8 cellular contexts compared by ENCODE assay signal in the genomic region with DNA sequence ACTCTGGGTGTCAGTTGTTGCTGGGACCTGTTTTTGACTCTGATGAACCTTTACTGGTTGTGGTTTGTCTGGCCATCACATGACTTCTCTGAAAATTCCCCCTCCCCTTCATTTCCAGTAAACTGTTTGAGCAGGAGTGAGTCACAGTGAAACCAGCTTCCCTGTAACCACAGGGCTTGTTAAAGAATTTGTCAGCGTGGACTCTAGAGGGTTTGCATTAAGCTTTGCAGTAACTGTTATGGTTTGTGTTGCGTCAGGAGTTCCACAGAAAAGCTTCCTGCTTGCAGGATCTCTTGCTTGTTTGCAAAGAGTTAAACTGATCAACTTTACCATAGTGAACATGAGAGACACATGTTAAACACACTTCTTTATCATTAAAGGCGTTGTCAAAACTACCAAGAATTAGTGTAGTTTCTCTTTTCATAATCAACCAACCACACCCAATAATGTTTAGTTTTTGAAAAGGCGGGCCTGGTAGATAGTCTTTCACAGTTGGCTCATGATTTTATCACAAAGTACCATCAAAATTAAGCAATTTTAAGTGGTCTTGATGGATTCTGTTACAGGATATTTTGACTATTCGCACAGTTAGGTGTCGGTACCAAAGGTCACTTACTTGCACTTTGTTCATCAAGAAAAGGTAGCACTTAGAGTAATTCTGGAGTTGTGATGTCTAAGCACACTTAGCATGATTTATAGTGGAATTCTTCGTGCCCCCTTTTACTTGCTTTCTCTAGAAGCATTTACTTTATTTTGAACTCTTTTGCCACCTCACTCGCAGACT.
DNase-seq lines count a peak whose midpoint lies in the region; ATAC-seq, FAIRE-seq and TF ChIP-seq lines count a peak whose summit lies in the region.

No MANE protein-coding gene starts in this region.

- peak; percentile 97 for TF ChIP-seq EP300 in transverse colon (IDR thresholded peaks at IDR 0.05; ENCODE audit: low read depth)

- no peaks in the 10 kb centered on the region for H3K9me3 ChIP-seq in CD4-positive, alpha-beta memory T cell (ENCODE audit: control insufficient read depth in 1 of 2, low read length in 2 of 2)
- H3K9me3 ChIP-seq in Peyer's patch (no peaks in the 10 kb centered on the region), pancreas (no peaks in the 10 kb centered on the region), transverse colon (no peaks in the 10 kb centered on the region)

- peak overlapping the region; percentile 94 to 100 (median 99) for H3K27ac Mint-ChIP-seq in CD4-positive, alpha-beta memory T cell
- peak overlapping the region; percentile 99 for H3K27ac Mint-ChIP-seq in activated T-helper 17 cell treated with anti-CD3 and anti-CD28 coated beads, Interleukin-2, amount 50 U/mL, for 72 hours

- TF ChIP-seq CTCF in Peyer's patch (IDR thresholded peaks at IDR 0.05) (no peak), pancreas (IDR thresholded peaks at IDR 0.05) (no peak), transverse colon (IDR thresholded peaks at IDR 0.05) (no peak)

- H3K27me3 ChIP-seq in CD4-positive, alpha-beta memory T cell (ENCODE audit: insufficient read depth, low read length) = no peaks in the 10 kb centered on the region
- H3K27me3 ChIP-seq in Peyer's patch (no peaks in the 10 kb centered on the region), pancreas (no peaks in the 10 kb centered on the region), transverse colon (no peaks in the 10 kb centered on the region)

- peak overlapping the region; percentile 87 for H3K27ac ChIP-seq in CD4-positive, alpha-beta memory T cell (ENCODE audit: low read depth, low read length)
- H3K27ac ChIP-seq in Peyer's patch (peak overlapping the region; percentile 71 to 93 (median 83)), pancreas (peak overlapping the region; percentile 73 to 98 (median 87)), transverse colon (peak overlapping the region; percentile 90 to 92 (median 91))

- no peaks in the 10 kb centered on the region for H3K36me3 ChIP-seq in CD4-positive, alpha-beta memory T cell (ENCODE audit: insufficient read depth, low read length)
- H3K36me3 ChIP-seq in Peyer's patch = no peaks in the 10 kb centered on the region
- H3K36me3 ChIP-seq in pancreas = no peaks in the 10 kb centered on the region
- no peaks in the 10 kb centered on the region for H3K36me3 ChIP-seq in transverse colon

- in situ Hi-C loops in transverse colon (cut with MboI; ENCODE audit: low pct_ligation_motif_present in 1 of 4, low pct_unique_long_range_greater_than_20kb in 1 of 4, low sequenced_read_pairs in 3 of 4) = no loop called here

- peaks cover 78% of the 10 kb centered on the region for H3K4me1 ChIP-seq in CD4-positive, alpha-beta memory T cell (ENCODE audit: insufficient read depth, low read length)
- H3K4me1 ChIP-seq in Peyer's patch (peaks cover 0 to 48% (median 12%) of the 10 kb centered on the region in 4 donors), pancreas (peaks cover 29 to 60% (median 55%) of the 10 kb centered on the region in 3 donors), transverse colon (peaks cover 25 to 61% (median 43%) of the 10 kb centered on the region in 4 donors)

- 22 to 25% methylated on average over 8 of the region's 8 CpGs for WGBS in pancreas, 2 donors
- 6 to 9% methylated on average over 3 to 8 of the region's 8 CpGs for WGBS in transverse colon (ENCODE audit: low coverage in 1 of 2), 2 donors

- H3K4me3 ChIP-seq in CD4-positive, alpha-beta memory T cell (ENCODE audit: low read length in 2 of 2) = peak overlapping the region; percentile 18 to 51
- peak overlapping the region in 3 of 4 donors; percentile 3 to 38 (median 18) for H3K4me3 ChIP-seq in Peyer's patch
- peak overlapping the region in 2 of 4 donors; percentile 11 to 23 for H3K4me3 ChIP-seq in pancreas
- H3K4me3 ChIP-seq in transverse colon = peak overlapping the region in 2 of 4 donors; percentile 10 to 28

- no peaks in the 10 kb centered on the region for H3K27me3 Mint-ChIP-seq in CD4-positive, alpha-beta memory T cell
- no peaks in the 10 kb centered on the region for H3K27me3 Mint-ChIP-seq in activated T-helper 17 cell treated with anti-CD3 and anti-CD28 coated beads, Interleukin-2, amount 50 U/mL, for 72 hours

- peaks cover 2 to 16% of the 10 kb centered on the region in 2 donors for H3K36me3 Mint-ChIP-seq in CD4-positive, alpha-beta memory T cell
- peaks cover 71% of the 10 kb centered on the region for H3K36me3 Mint-ChIP-seq in activated T-helper 17 cell treated with anti-CD3 and anti-CD28 coated beads, Interleukin-2, amount 50 U/mL, for 72 hours (ENCODE audit: low read depth)

- H3K4me3 Mint-ChIP-seq in CD4-positive, alpha-beta memory T cell = peak overlapping the region; percentile 72 to 89 (median 87)
- peak overlapping the region; percentile 86 for H3K4me3 Mint-ChIP-seq in activated T-helper 17 cell treated with anti-CD3 and anti-CD28 coated beads, Interleukin-2, amount 50 U/mL, for 72 hours

- FAIRE-seq in pancreas (lab: Jason Lieb, UNC) = peak; percentile 92

- POLR2A ChIA-PET in CD4-positive, alpha-beta memory T cell (lab: Charles Lee; ENCODE audit: partially characterized antibody) = interaction anchor here (0.6 to 12.2 kb wide), 21 partner anchors 10 to 178 kb away, joined by 3 to 365 read pairs (median 4); a partner anchor contains a TSS

- ATAC-seq in GM19328 (IDR thresholded peaks at IDR 0.05; ENCODE audit: unreplicated experiment) (peak; percentile 74), HG03442 (IDR thresholded peaks at IDR 0.05; ENCODE audit: unreplicated experiment) (peak; percentile 80), pancreas (peak; percentile 88 to 92 (median 90))
- ATAC-seq in activated T-helper 17 cell treated with anti-CD3 and anti-CD28 coated beads, Interleukin-2, amount 50 U/mL, for 72 hours (replicated peaks) = peak; percentile 81

- CTCF ChIA-PET in CD4-positive, alpha-beta memory T cell (lab: Charles Lee; ENCODE audit: partially characterized antibody) = interaction anchor here (0.7 to 8.0 kb wide), 9 partner anchors 10 to 73 kb away, joined by 3 to 75 read pairs (median 10); no protein-coding TSS in a partner anchor

- TF ChIP-seq POLR2A in Peyer's patch (IDR thresholded peaks at IDR 0.05) (peak in 1 of 2 donors; percentile 7), transverse colon (IDR thresholded peaks at IDR 0.05) (peak; percentile 32)

- peaks cover 38 to 64% (median 50%) of the 10 kb centered on the region in 4 donors for H3K4me1 Mint-ChIP-seq in CD4-positive, alpha-beta memory T cell
- peaks cover 26% of the 10 kb centered on the region for H3K4me1 Mint-ChIP-seq in activated T-helper 17 cell treated with anti-CD3 and anti-CD28 coated beads, Interleukin-2, amount 50 U/mL, for 72 hours

- intact Hi-C loops in CD4-positive, alpha-beta memory T cell (cut with micrococcal nuclease) = loop anchor here (1.0 to 5.0 kb wide), 5 partner anchors 33 to 1269 kb away; no protein-coding TSS in a partner anchor
- intact Hi-C loops in pancreas (cut with DNase I) = no loop called here
- intact Hi-C loops in transverse colon (cut with DNase I; ENCODE audit: low total_unique reads) = no loop called here

- H3K9me3 Mint-ChIP-seq in CD4-positive, alpha-beta memory T cell = no peaks in the 10 kb centered on the region
- no peaks in the 10 kb centered on the region for H3K9me3 Mint-ChIP-seq in activated T-helper 17 cell treated with anti-CD3 and anti-CD28 coated beads, Interleukin-2, amount 50 U/mL, for 72 hours

- DNase-seq in CD4-positive, alpha-beta memory T cell = peak; percentile 86 to 96 (median 91)
- DNase-seq in Peyer's patch (peak in 2 of 3 donors; percentile 69 to 83), fibroblast of the conjunctiva (ENCODE audit: low read depth) (peak; percentile 100), pancreas (peak in 3 of 6 donors; percentile 68 to 84 (median 77)), transverse colon (peak; percentile 69)
